In the genomic region with DNA sequence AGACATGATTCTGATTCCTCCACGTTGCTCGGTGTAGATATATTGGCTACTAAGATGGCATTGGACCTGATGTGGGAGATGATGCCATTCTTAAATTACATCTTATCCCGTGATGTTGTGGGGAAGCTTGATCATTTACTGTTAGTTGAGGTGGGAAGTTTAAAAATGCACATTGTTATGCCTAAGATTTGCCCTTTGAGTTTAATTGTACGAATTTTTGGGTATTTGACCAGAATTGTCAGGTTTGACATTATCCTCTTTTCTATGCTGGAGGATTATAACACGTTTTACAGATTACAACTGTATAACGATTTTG, we compare ENCODE assay signal across 8 cellular contexts. TPM values are rescaled to one million over a fixed set of nuclear protein-coding genes. Genes with fewer than 3 reads are reported as not detected.
DNase-seq lines count a peak whose midpoint lies in the region; FAIRE-seq and TF ChIP-seq lines count a peak whose summit lies in the region.

No MANE protein-coding gene starts in this region.

- peak overlapping the region; percentile 95 for H3K27ac Mint-ChIP-seq in activated CD4-positive, alpha-beta memory T cell treated with anti-CD3 and anti-CD28 coated beads, Interleukin-2, amount 10 ng/mL, durations not matched to agents 7 days and 5 days

- peak overlapping the region; percentile 99 for H3K4me3 Mint-ChIP-seq in activated CD4-positive, alpha-beta memory T cell treated with anti-CD3 and anti-CD28 coated beads, Interleukin-2, amount 10 ng/mL, durations not matched to agents 7 days and 5 days

- H3K4me2 ChIP-seq in hepatocyte = peak overlapping the region; percentile 73

- peaks cover 63% of the 10 kb centered on the region for H3K79me2 ChIP-seq in hepatocyte

- peaks cover 8% of the 10 kb centered on the region for H3K36me3 ChIP-seq in HAP-1 (replicated peaks)
- no peaks in the 10 kb centered on the region for H3K36me3 ChIP-seq in hepatocyte (replicated peaks; ENCODE audit: insufficient read depth, low read depth)
- H3K36me3 ChIP-seq in small intestine (ENCODE audit: control insufficient read depth in 2 of 2, insufficient read depth in 2 of 2, low read length in 2 of 2) = no peaks in the 10 kb centered on the region

- peaks cover 26% of the 10 kb centered on the region for H3K36me3 Mint-ChIP-seq in activated CD4-positive, alpha-beta memory T cell treated with anti-CD3 and anti-CD28 coated beads, Interleukin-2, amount 10 ng/mL, durations not matched to agents 7 days and 5 days (ENCODE audit: low read depth)

- H3K9me2 ChIP-seq in hepatocyte (replicated peaks; ENCODE audit: insufficient read depth) = no peaks in the 10 kb centered on the region

- peaks cover 48% of the 10 kb centered on the region for H3K4me1 Mint-ChIP-seq in activated CD4-positive, alpha-beta memory T cell treated with anti-CD3 and anti-CD28 coated beads, Interleukin-2, amount 10 ng/mL, durations not matched to agents 7 days and 5 days

- H3K27me3 ChIP-seq in HAP-1 (ENCODE audit: low read depth) (no peaks in the 10 kb centered on the region), hepatocyte (no peaks in the 10 kb centered on the region), small intestine (ENCODE audit: control insufficient read depth in 2 of 2, insufficient read depth in 2 of 2, low read length in 2 of 2) (no peaks in the 10 kb centered on the region)

- H3K4me3 ChIP-seq in HAP-1 (peak overlapping the region; percentile 93), hepatocyte (peak overlapping the region; percentile 80), small intestine (ENCODE audit: low read depth in 1 of 2, low read length in 2 of 2) (peak overlapping the region; percentile 72 to 88)

- peaks cover 37% of the 10 kb centered on the region for H4K20me1 ChIP-seq in hepatocyte (ENCODE audit: insufficient read depth, poor library complexity, severe bottlenecking)

- CTCF ChIA-PET in activated CD4-positive, alpha-beta memory T cell treated with anti-CD3 and anti-CD28 coated beads, Interleukin-2, amount 10 ng/mL, durations not matched to agents 7 days and 5 days (lab: Charles Lee) = interaction anchor here (0.8 to 1.5 kb wide), 4 partner anchors 12 to 27 kb away, joined by 3 to 8 read pairs (median 4); no protein-coding TSS in a partner anchor

- 8% methylated on average over 6 of the region's 6 CpGs for WGBS in hepatocyte (ENCODE audit: low lambda C conversion rate, missing lambda C conversion rate)
- 3 to 5% (median 3%) methylated on average over 6 of the region's 6 CpGs for WGBS in small intestine, 3 donors

- no peaks in the 10 kb centered on the region for H3K27me3 Mint-ChIP-seq in activated CD4-positive, alpha-beta memory T cell treated with anti-CD3 and anti-CD28 coated beads, Interleukin-2, amount 10 ng/mL, durations not matched to agents 7 days and 5 days

- DNase-seq in HAP-1 (ENCODE audit: low spot score in 2 of 2) (no peak), hepatocyte (ENCODE audit: low spot score) (no peak), small intestine (no peak), NOMO-1 treated with DMSO at 0.1 percent for 48 hours (lab: John Stamatoyannopoulos, UW; ENCODE audit: unreplicated experiment) (no peak), NCI-H1436 (lab: John Stamatoyannopoulos, UW) (no peak), CD1c-positive myeloid dendritic cell (ENCODE audit: extremely low spot score) (no peak)
- DNase-seq in activated CD4-positive, alpha-beta memory T cell treated with anti-CD3 and anti-CD28 coated beads, Interleukin-2, amount 10 ng/mL, durations not matched to agents 7 days and 5 days = no peak
- no peak for DNase-seq in activated CD4-positive, alpha-beta T cell treated with anti-CD3 and anti-CD28 coated beads, Interleukin-2, amount 50 U/mL, for 1 hour

- POLR2A ChIA-PET in activated CD4-positive, alpha-beta memory T cell treated with anti-CD3 and anti-CD28 coated beads, Interleukin-2, amount 10 ng/mL, durations not matched to agents 7 days and 5 days (lab: Charles Lee) = interaction anchor here (1.1 to 7.1 kb wide), 6 partner anchors 11 to 225 kb away, joined by 3 to 95 read pairs (median 23); a partner anchor contains a TSS

- TF ChIP-seq CTCF in hepatocyte (IDR thresholded peaks at IDR 0.05; ENCODE audit: poor library complexity) = no peak

- H3K4me1 ChIP-seq in HAP-1 (peaks cover 38% of the 10 kb centered on the region), hepatocyte (ENCODE audit: insufficient read depth) (peaks cover 34% of the 10 kb centered on the region), small intestine (ENCODE audit: control insufficient read depth in 2 of 2, insufficient read depth in 1 of 2, low read depth in 1 of 2, low read length in 1 of 2) (peaks cover 1 to 7% of the 10 kb centered on the region in 2 donors)

- no peaks in the 10 kb centered on the region for H3K9me3 ChIP-seq in HAP-1
- no peaks in the 10 kb centered on the region for H3K9me3 ChIP-seq in hepatocyte (ENCODE audit: low read depth)
- no peaks in the 10 kb centered on the region for H3K9me3 ChIP-seq in small intestine (ENCODE audit: control insufficient read depth, low read depth)

- in situ Hi-C loops in HAP-1 (cut with MboI; ENCODE audit: low sequenced_read_pairs) = no loop called here

- H3K27ac ChIP-seq in hepatocyte (peak overlapping the region; percentile 100), small intestine (ENCODE audit: low read depth in 1 of 2, low read length in 1 of 2) (peak overlapping the region; percentile 90 to 95)

- no peaks in the 10 kb centered on the region for H3K9me3 Mint-ChIP-seq in activated CD4-positive, alpha-beta memory T cell treated with anti-CD3 and anti-CD28 coated beads, Interleukin-2, amount 10 ng/mL, durations not matched to agents 7 days and 5 days

- no peak overlapping the region for H2AFZ ChIP-seq in hepatocyte

- no peak for FAIRE-seq in small intestine (lab: Jason Lieb, UNC)

RNA-seq across cellular contexts. Expression of a gene that starts 1.6 kb away (rescaled TPM):
- total RNA-seq in activated CD4-positive, alpha-beta memory T cell treated with anti-CD3 and anti-CD28 coated beads, Interleukin-2, amount 10 ng/mL, durations not matched to agents 7 days and 5 days = 10 to 100 TPM; 46.9 to 48.8 TPM
- 54.8 and 62.8 TPM in 2 replicates for total RNA-seq in hepatocyte
- polyA plus RNA-seq in hepatocyte = 11.9 and 12.1 TPM in 2 replicates
- polyA plus RNA-seq in small intestine = 10 to 100 TPM; 11.3 to 14.9 (median 12.3) TPM

RNA-seq across cellular contexts. Expression of a gene that starts 49.6 kb away (rescaled TPM):
- total RNA-seq in activated CD4-positive, alpha-beta memory T cell treated with anti-CD3 and anti-CD28 coated beads, Interleukin-2, amount 10 ng/mL, durations not matched to agents 7 days and 5 days = 10 to 100 TPM; 40.0 to 41.3 TPM
- total RNA-seq in hepatocyte = 18.7 and 19.5 TPM in 2 replicates
- polyA plus RNA-seq in hepatocyte = 10.7 and 11.0 TPM in 2 replicates
- polyA plus RNA-seq in small intestine = 10 to 100 TPM in 1 of 3 donors, 1 to 10 TPM in 2; 5.8 to 43.7 (median 7.8) TPM
